In the genomic region with DNA sequence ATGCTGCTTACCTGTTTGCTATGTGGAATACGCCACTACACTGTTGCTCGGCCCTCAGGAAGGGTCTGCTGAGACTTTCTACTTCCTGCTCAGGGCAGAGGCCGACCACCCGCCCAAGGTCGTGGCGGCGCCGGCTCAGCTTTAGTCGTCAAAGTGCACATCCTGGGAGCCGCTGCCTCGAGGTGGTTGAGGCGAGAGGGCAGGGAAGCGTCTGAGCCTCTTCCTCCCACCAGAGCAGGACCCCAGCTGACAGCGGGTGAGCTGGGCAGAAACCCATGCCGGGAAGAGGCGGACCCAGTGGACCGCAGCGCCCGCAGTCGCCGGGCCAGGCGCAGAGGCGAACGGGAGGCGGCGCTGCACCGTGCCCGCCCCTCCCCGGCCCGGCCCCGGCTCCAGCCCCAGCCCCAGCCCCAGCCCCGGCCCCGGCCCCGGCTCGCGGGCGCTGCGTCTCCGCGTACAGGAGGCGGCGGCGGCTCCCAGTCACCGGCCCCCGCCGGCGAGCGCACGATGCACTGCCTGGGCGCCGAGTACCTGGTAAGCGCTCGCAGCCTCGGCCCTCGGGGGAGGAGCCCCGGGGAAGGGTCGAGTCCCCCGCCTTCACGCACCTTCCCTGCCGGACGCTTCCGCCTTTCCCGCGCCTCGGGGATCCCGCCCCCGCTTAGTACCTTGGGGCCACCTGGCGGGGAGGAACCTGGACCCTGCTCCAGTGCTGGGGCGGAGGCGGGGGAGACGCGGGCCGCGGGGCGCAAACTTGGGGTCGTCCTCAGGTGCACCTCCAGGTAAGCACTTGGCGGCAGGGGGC, we compare ENCODE assay signal across 9 cellular contexts. TPM values are rescaled to one million over a fixed set of nuclear protein-coding genes. Genes with fewer than 3 reads are reported as not detected.
DNase-seq lines count a peak whose midpoint lies in the region; ATAC-seq and TF ChIP-seq lines count a peak whose summit lies in the region.
"Had no signal": no experiment of that assay in that cellular context is flagged by ENCODE, and none has a peak within 500 bp of the region (broad histone marks: within the 10 kb centered on the region; RNA-seq: fewer than 3 reads in every experiment).

A gene with protein sequence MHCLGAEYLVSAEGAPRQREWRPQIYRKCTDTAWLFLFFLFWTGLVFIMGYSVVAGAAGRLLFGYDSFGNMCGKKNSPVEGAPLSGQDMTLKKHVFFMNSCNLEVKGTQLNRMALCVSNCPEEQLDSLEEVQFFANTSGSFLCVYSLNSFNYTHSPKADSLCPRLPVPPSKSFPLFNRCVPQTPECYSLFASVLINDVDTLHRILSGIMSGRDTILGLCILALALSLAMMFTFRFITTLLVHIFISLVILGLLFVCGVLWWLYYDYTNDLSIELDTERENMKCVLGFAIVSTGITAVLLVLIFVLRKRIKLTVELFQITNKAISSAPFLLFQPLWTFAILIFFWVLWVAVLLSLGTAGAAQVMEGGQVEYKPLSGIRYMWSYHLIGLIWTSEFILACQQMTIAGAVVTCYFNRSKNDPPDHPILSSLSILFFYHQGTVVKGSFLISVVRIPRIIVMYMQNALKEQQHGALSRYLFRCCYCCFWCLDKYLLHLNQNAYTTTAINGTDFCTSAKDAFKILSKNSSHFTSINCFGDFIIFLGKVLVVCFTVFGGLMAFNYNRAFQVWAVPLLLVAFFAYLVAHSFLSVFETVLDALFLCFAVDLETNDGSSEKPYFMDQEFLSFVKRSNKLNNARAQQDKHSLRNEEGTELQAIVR (plus strand): TSS at position 413 of the 802 bp plus-strand sequence. CDS start 95 bp downstream, at position 508.

- TF ChIP-seq CTCF in C4-2B (conservative IDR thresholded peaks at IDR 0.05): peak; percentile 75
- TF ChIP-seq CTCF in HEK293 (tag by site-specific recombination; IDR thresholded peaks at IDR 0.05): 0 out of 2 replicates have a peak, but pooled peaks have one; percentile 20
- TF ChIP-seq CTCF in RWPE2 (IDR thresholded peaks at IDR 0.05; ENCODE audit: poor library complexity, severe bottlenecking): peak; percentile 60
- peak; percentile 34 for TF ChIP-seq CTCF in coronary artery (IDR thresholded peaks at IDR 0.05)
- TF ChIP-seq CTCF in lower leg skin (IDR thresholded peaks at IDR 0.05): no peak

- no peaks in the 10 kb centered on the region for H3K36me3 ChIP-seq in HEK293 (ENCODE audit: control insufficient read depth in 2 of 2, insufficient read depth in 1 of 2, low read length in 2 of 2)
- no peaks in the 10 kb centered on the region for H3K36me3 ChIP-seq in RWPE2 (ENCODE audit: low read depth)

- H3K4me1 ChIP-seq in HEK293 (ENCODE audit: control insufficient read depth, insufficient read depth, low read length) (no peaks in the 10 kb centered on the region), RWPE2 (ENCODE audit: insufficient read depth, poor library complexity, severe bottlenecking) (no peaks in the 10 kb centered on the region)

- no peaks in the 10 kb centered on the region for H3K27me3 ChIP-seq in RWPE2 (ENCODE audit: insufficient read depth, poor library complexity, severe bottlenecking)

- peak; percentile 87 for ATAC-seq in RWPE2 (ENCODE audit: low read depth)
- peak; percentile 60 to 69 for ATAC-seq in stimulated activated naive B cell treated with anti-CD40 and anti-IgM and Interleukin-4, amounts not matched to agents 10 μg/mL and 1 μg/mL and 100 μg/mL, for 72 hours (replicated peaks)
- no peak for ATAC-seq in GM18873 (IDR thresholded peaks at IDR 0.05; ENCODE audit: low FRiP score, unreplicated experiment)
- no peak for ATAC-seq in GM19324 (IDR thresholded peaks at IDR 0.05; ENCODE audit: low FRiP score, unreplicated experiment)

- H3K9me3 Mint-ChIP-seq in stimulated activated naive B cell treated with anti-CD40 and anti-IgM and Interleukin-4, amounts not matched to agents 10 μg/mL and 1 μg/mL and 100 μg/mL, for 72 hours: peaks cover 0 to 2% of the 10 kb centered on the region in 2 donors

- peaks cover 20 to 56% of the 10 kb centered on the region in 2 donors for H3K27me3 Mint-ChIP-seq in stimulated activated naive B cell treated with anti-CD40 and anti-IgM and Interleukin-4, amounts not matched to agents 10 μg/mL and 1 μg/mL and 100 μg/mL, for 72 hours

- no peaks in the 10 kb centered on the region for H3K36me3 Mint-ChIP-seq in stimulated activated naive B cell treated with anti-CD40 and anti-IgM and Interleukin-4, amounts not matched to agents 10 μg/mL and 1 μg/mL and 100 μg/mL, for 72 hours

- peak within 1 kb of the TSS; percentile 63 for H3K27ac ChIP-seq in C4-2B
- no peak within 1 kb of the TSS; the same call in 1 of the 2 replicates for H3K27ac ChIP-seq in HEK293 (ENCODE audit: extremely low read depth, low read depth, low read length)
- H3K27ac ChIP-seq in RWPE2 (ENCODE audit: poor library complexity, severe bottlenecking): no peak within 1 kb of the TSS
- peak within 1 kb of the TSS; percentile 26 to 46 for H3K27ac ChIP-seq in coronary artery
- H3K27ac ChIP-seq: KMS-11 had no signal

- H3K27ac Mint-ChIP-seq in stimulated activated naive B cell treated with anti-CD40 and anti-IgM and Interleukin-4, amounts not matched to agents 10 μg/mL and 1 μg/mL and 100 μg/mL, for 72 hours: no peak within 1 kb of the TSS

- peak within 1 kb of the TSS; percentile 68 to 78 for H3K4me3 Mint-ChIP-seq in stimulated activated naive B cell treated with anti-CD40 and anti-IgM and Interleukin-4, amounts not matched to agents 10 μg/mL and 1 μg/mL and 100 μg/mL, for 72 hours

- H3K9me3 ChIP-seq in HEK293 (ENCODE audit: control insufficient read depth, insufficient read depth, low read depth, low read length): no peaks in the 10 kb centered on the region
- H3K9me3 ChIP-seq in RWPE2 (ENCODE audit: severe bottlenecking): no peaks in the 10 kb centered on the region

- 2 to 3% methylated on average over 27 to 58 of the region's 77 CpGs for WGBS in lower leg skin, 2 donors

- DNase-seq in RWPE2 (ENCODE audit: low spot score) (no peak), coronary artery (ENCODE audit: low spot score) (no peak), lower leg skin (ENCODE audit: low spot score in 2 of 2) (no peak)
- no peak for DNase-seq in stimulated activated naive B cell treated with anti-CD40 and anti-IgM and Interleukin-4, amounts not matched to agents 10 μg/mL and 1 μg/mL and 100 μg/mL, for 72 hours

- peaks cover 5% of the 10 kb centered on the region in 2 donors for H3K4me1 Mint-ChIP-seq in stimulated activated naive B cell treated with anti-CD40 and anti-IgM and Interleukin-4, amounts not matched to agents 10 μg/mL and 1 μg/mL and 100 μg/mL, for 72 hours

- CTCF ChIA-PET in HEK293 (lab: Yijun Ruan, JAX): interaction anchor here (1.1 to 1.6 kb wide), 4 partner anchors 14 to 224 kb away, joined by 3 to 7 read pairs (median 4); no protein-coding TSS in a partner anchor

- no peak for TF ChIP-seq POLR2A in lower leg skin (IDR thresholded peaks at IDR 0.05)

- POLR2A ChIA-PET in HEK293 (lab: Yijun Ruan, JAX): no interaction called here

- intact Hi-C loops in lower leg skin (cut with DNase I; ENCODE audit: low total_unique reads): no loop called here

- peak within 1 kb of the TSS; percentile 68 for H3K4me3 ChIP-seq in HEK293 (ENCODE audit: low read depth, low read length)
- H3K4me3 ChIP-seq in RWPE2 (ENCODE audit: severe bottlenecking): peak within 1 kb of the TSS; percentile 39
- H3K4me3 ChIP-seq in coronary artery: peak within 1 kb of the TSS; percentile 91
- peak within 1 kb of the TSS; percentile 47 for H3K4me3 ChIP-seq in lower leg skin (ENCODE audit: low read depth, poor library complexity, severe bottlenecking)

TF ChIP-seq in HEK293, 187 proteins besides CTCF, POLR2A, EP300 and RAD21 (continues in another document):
- TF ChIP-seq ZBTB8A (tag by site-specific recombination; IDR thresholded peaks at IDR 0.05) (peak; percentile 49; the same call in 1 of the 2 replicates), ZNF776 (tag by site-specific recombination; IDR thresholded peaks at IDR 0.05; ENCODE audit: borderline replicate concordance) (no peak), ZNF146 (tag by site-specific recombination; IDR thresholded peaks at IDR 0.05) (no peak), ZNF24 (tag by site-specific recombination; IDR thresholded peaks at IDR 0.05) (no peak), WT1 (tag by site-specific recombination; IDR thresholded peaks at IDR 0.05) (no peak), ZNF777 (tag by site-specific recombination; IDR thresholded peaks at IDR 0.05; ENCODE audit: borderline replicate concordance) (peak; percentile 46; the same call in 1 of the 2 replicates)
- TF ChIP-seq, protein P1, sequence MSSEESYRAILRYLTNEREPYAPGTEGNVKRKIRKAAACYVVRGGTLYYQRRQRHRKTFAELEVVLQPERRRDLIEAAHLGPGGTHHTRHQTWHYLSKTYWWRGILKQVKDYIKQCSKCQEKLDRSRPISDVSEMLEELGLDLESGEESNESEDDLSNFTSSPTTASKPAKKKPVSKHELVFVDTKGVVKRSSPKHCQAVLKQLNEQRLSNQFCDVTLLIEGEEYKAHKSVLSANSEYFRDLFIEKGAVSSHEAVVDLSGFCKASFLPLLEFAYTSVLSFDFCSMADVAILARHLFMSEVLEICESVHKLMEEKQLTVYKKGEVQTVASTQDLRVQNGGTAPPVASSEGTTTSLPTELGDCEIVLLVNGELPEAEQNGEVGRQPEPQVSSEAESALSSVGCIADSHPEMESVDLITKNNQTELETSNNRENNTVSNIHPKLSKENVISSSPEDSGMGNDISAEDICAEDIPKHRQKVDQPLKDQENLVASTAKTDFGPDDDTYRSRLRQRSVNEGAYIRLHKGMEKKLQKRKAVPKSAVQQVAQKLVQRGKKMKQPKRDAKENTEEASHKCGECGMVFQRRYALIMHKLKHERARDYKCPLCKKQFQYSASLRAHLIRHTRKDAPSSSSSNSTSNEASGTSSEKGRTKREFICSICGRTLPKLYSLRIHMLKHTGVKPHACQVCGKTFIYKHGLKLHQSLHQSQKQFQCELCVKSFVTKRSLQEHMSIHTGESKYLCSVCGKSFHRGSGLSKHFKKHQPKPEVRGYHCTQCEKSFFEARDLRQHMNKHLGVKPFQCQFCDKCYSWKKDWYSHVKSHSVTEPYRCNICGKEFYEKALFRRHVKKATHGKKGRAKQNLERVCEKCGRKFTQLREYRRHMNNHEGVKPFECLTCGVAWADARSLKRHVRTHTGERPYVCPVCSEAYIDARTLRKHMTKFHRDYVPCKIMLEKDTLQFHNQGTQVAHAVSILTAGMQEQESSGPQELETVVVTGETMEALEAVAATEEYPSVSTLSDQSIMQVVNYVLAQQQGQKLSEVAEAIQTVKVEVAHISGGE (tag by site-specific recombination; conservative IDR thresholded peaks at IDR 0.05; ENCODE audit: low read depth): peak; percentile 53; the same call in 1 of the 2 replicates

RNA-seq across cellular contexts. Expression of the gene that starts here (rescaled TPM):
- total RNA-seq in lower leg skin: 10 to 100 TPM in 1 of 4 donors, 1 to 10 TPM in 3; 5.4 to 10.5 (median 6.1) TPM

Comparison
In these comparisons a context has a peak if more than half of its experiments do, and no peak if none do; other contexts are left out.
1. H3K27ac ChIP-seq: peak in C4-2B (single experiment) and coronary artery (2 of 2); none in HEK293 (single experiment) and RWPE2 (single experiment).
2. CTCF ChIP-seq: peak in C4-2B (single experiment), HEK293 (single experiment), RWPE2 (single experiment) and coronary artery (single experiment); none in lower leg skin (0 of 3).
3. H3K4me3 ChIP-seq: peak in every context shown above with its lines; median percentile 91 in coronary artery; 68 in HEK293; 47 in lower leg skin; 39 in RWPE2.
4. ATAC-seq: peak in RWPE2 (single experiment) and stimulated activated naive B cell treated with anti-CD40 and anti-IgM and Interleukin-4, amounts not matched to agents 10 μg/mL and 1 μg/mL and 100 μg/mL, for 72 hours (2 of 2); none in GM18873 (single experiment) and GM19324 (single experiment).